ENCODE assay signal across 23 cellular contexts in the genomic region with DNA sequence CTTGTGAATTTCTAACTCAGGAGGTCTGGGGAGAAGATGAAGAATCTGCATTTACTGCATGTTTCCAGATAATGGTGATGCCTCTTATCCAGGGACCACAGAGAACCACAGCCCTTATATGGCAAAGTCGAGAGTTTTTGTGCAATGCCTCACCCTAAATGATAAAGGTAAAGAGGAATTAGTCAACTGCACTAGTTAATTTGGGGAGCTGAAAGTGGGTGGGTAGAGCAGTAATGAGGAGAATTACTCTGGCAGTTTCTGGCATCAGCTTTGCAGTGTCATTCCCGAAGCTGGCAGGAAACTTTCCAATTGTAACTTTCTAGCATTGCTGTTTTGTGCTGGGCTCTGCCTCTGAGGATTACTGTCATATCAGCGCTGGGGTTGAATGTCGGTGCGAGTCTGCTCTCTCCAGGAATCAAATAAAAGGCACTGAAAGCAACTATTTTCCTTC. TPM values are rescaled to one million over a fixed set of nuclear protein-coding genes. Genes with fewer than 3 reads are reported as not detected.
A peak's percentile ranks its signal among the peaks of the same experiment; 100 is the strongest.
DNase-seq lines count a peak whose midpoint lies in the region; ATAC-seq and TF ChIP-seq lines count a peak whose summit lies in the region.
"Had no signal": no experiment of that assay in that cellular context is flagged by ENCODE, and none has a peak within 500 bp of the region (broad histone marks: within the 10 kb centered on the region; RNA-seq: fewer than 3 reads in every experiment).

No MANE protein-coding gene starts in this region.

- ATAC-seq in HG03442 (IDR thresholded peaks at IDR 0.05; ENCODE audit: unreplicated experiment) = no peak
- ATAC-seq: activated CD4-positive, CD25-positive, alpha-beta regulatory T cell treated with anti-CD3 and anti-CD28 coated beads, Interleukin-2, amount 50 U/mL, for 24 hours; activated CD8-positive, alpha-beta T cell treated with anti-CD3 and anti-CD28 coated beads for 36 hours; foreskin keratinocyte had no signal

- no peaks in the 10 kb centered on the region for H3K9me3 Mint-ChIP-seq in nephron progenitor cell
- H3K9me3 Mint-ChIP-seq: activated CD8-positive, alpha-beta T cell treated with anti-CD3 and anti-CD28 coated beads for 36 hours had no signal

- intact Hi-C loops in cardiac septum (cut with DNase I) = no loop called here
- intact Hi-C loops in dorsolateral prefrontal cortex (cut with DNase I) = loop anchor here in 1 of 2 donors (10.0 kb wide), 1 partner anchor 154 kb away; no protein-coding TSS in a partner anchor

- H3K27ac Mint-ChIP-seq in nephron progenitor cell = peak overlapping the region; percentile 55
- H3K27ac Mint-ChIP-seq: activated CD8-positive, alpha-beta T cell treated with anti-CD3 and anti-CD28 coated beads for 36 hours; activated naive CD8-positive, alpha-beta T cell had no signal

- no peaks in the 10 kb centered on the region for H3K9me3 ChIP-seq in right atrium auricular region

- H3K27ac ChIP-seq in right atrium auricular region = peak overlapping the region; percentile 82
- peak overlapping the region in 37 of 59 donors; percentile 2 to 85 (median 47) for H3K27ac ChIP-seq in dorsolateral prefrontal cortex
- H3K27ac ChIP-seq: foreskin keratinocyte, hepatocyte had no signal

- TF ChIP-seq CTCF in right atrium auricular region (IDR thresholded peaks at IDR 0.05) = no peak
- peak in 2 of 56 donors; percentile 17 to 34 for TF ChIP-seq CTCF in dorsolateral prefrontal cortex (IDR thresholded peaks at IDR 0.05 in 54 of 56, conservative IDR thresholded peaks at IDR 0.05 in 2 of 56; ENCODE audit: low read depth in 1 of 56, partially characterized antibody in 56 of 56)
- TF ChIP-seq CTCF in nephron progenitor cell (IDR thresholded peaks at IDR 0.05) = no peak

- H3K27me3 Mint-ChIP-seq in nephron progenitor cell (ENCODE audit: low read depth, poor library complexity) = no peaks in the 10 kb centered on the region
- H3K27me3 Mint-ChIP-seq: activated CD8-positive, alpha-beta T cell treated with anti-CD3 and anti-CD28 coated beads for 36 hours; activated naive CD8-positive, alpha-beta T cell had no signal

- H3K27me3 ChIP-seq in right atrium auricular region (no peaks in the 10 kb centered on the region), dorsolateral prefrontal cortex (no peaks in the 10 kb centered on the region)
- H3K27me3 ChIP-seq: hepatocyte had no signal

- H3K36me3 Mint-ChIP-seq in nephron progenitor cell (ENCODE audit: low read depth) = peaks cover 26% of the 10 kb centered on the region
- H3K36me3 Mint-ChIP-seq: activated naive CD8-positive, alpha-beta T cell had no signal

- H3K4me3 Mint-ChIP-seq in nephron progenitor cell = no peak overlapping the region
- H3K4me3 Mint-ChIP-seq: activated CD8-positive, alpha-beta T cell treated with anti-CD3 and anti-CD28 coated beads for 36 hours; activated naive CD8-positive, alpha-beta T cell had no signal

- peaks cover 48% of the 10 kb centered on the region for H3K4me1 Mint-ChIP-seq in nephron progenitor cell

- H3K4me3 ChIP-seq in right atrium auricular region (no peak overlapping the region), dorsolateral prefrontal cortex (no peak overlapping the region)
- H3K4me3 ChIP-seq: hepatocyte had no signal

- DNase-seq in right atrium auricular region (ENCODE audit: low spot score) (no peak), cardiac septum (ENCODE audit: low spot score) (no peak), dorsolateral prefrontal cortex (peak in 1 of 10 donors; percentile 37), nephron progenitor cell (no peak), T-helper 1 cell (no peak), GM19240 (ENCODE audit: insufficient read length, low spot score) (no peak)
- DNase-seq in stimulated activated naive CD4-positive, alpha-beta T cell treated with Interleukin-2 at 50 U/mL for 16 hours (lab: John Stamatoyannopoulos, UW) = no peak
- DNase-seq: activated CD8-positive, alpha-beta T cell treated with anti-CD3 and anti-CD28 coated beads for 36 hours; aorta; COR-L47; DMS79 treated with DMSO at 0.1 percent for 48 hours; foreskin keratinocyte; Kasumi-1; NCI-H1048; NCI-H187; NCI-H748 treated with DMSO at 0.1 percent for 48 hours; posterior cingulate gyrus; stimulated activated CD8-positive, alpha-beta memory T cell treated with anti-CD3 and anti-CD28 coated beads, Interleukin-4, amount 100 ng/mL, for 48 hours; T1000 had no signal

- no peaks in the 10 kb centered on the region for H3K36me3 ChIP-seq in right atrium auricular region

- H3K4me1 ChIP-seq in right atrium auricular region = peaks cover 0 to 55% of the 10 kb centered on the region in 2 donors
- H3K4me1 ChIP-seq: foreskin keratinocyte had no signal

RNA-seq across cellular contexts. Expression of gene EGLN3, which starts 10.3 kb away (rescaled TPM):
- total RNA-seq in right atrium auricular region = 100 to 1,000 TPM in 1 of 2 donors, 10 to 100 TPM in 1; 35.5 to 122 TPM
- total RNA-seq in cardiac septum = 326 TPM
- 10 to 100 TPM; 20.5 to 69.6 (median 37.7) TPM for total RNA-seq in dorsolateral prefrontal cortex
